ENCODE assay signal across 9 cellular contexts in genomic region chr22:50783881-50784277, GRCh38. TPM values are rescaled to one million over a fixed set of nuclear protein-coding genes. Genes with fewer than 3 reads are reported as not detected.
DNase-seq lines count a peak whose midpoint lies in the region; ATAC-seq and TF ChIP-seq lines count a peak whose summit lies in the region.
"Not testable (repeated sequence)": the region's sequence is repeated elsewhere in the genome, so short reads cannot be mapped to it uniquely, and the experiment has no call there.
"Had no signal": no experiment of that assay in that cellular context is flagged by ENCODE, and none has a peak within 500 bp of the region (broad histone marks: within the 10 kb centered on the region; RNA-seq: fewer than 3 reads in every experiment).

No MANE protein-coding gene starts in this region.

- not testable (repeated sequence) for H2BK5ac ChIP-seq in mesenchymal stem cell (ENCODE audit: low read depth, low read length, poor library complexity, severe bottlenecking)

- H3K79me2 ChIP-seq in smooth muscle cell (ENCODE audit: low read depth) = not testable (repeated sequence)

- H3K27me3 ChIP-seq in CD4-positive, alpha-beta memory T cell (ENCODE audit: insufficient read depth, low read length); NT2/D1 (ENCODE audit: insufficient read depth, insufficient read length); mesenchymal stem cell (ENCODE audit: control insufficient read depth in 1 of 2, insufficient read depth in 1 of 2, low read length in 2 of 2); smooth muscle cell (ENCODE audit: low read depth): not testable (repeated sequence)

- H3K79me1 ChIP-seq in mesenchymal stem cell (replicated peaks; ENCODE audit: low read length, poor library complexity, severe bottlenecking) = not testable (repeated sequence)

- not testable (repeated sequence) for DNase-seq in CD4-positive, alpha-beta memory T cell; NT2/D1 (ENCODE audit: low read depth, low spot score); activated T-helper 2 cell treated with anti-CD3 and anti-CD28 coated beads, Interferon-gamma antibody, Interleukin-2, Interleukin-4, amounts not matched to agents 10 μg/mL and 5 μg/mL and 100 μg/mL, durations not matched to agents 14 hours and 24 hours and 36 hours (ENCODE audit: low spot score); mesenchymal stem cell; smooth muscle cell (lab: John Stamatoyannopoulos, UW; ENCODE audit: unreplicated experiment)

- H3K9me3 Mint-ChIP-seq in CD4-positive, alpha-beta memory T cell; activated T-helper 2 cell treated with anti-CD3 and anti-CD28 coated beads, Interferon-gamma antibody, Interleukin-2, Interleukin-4, amounts not matched to agents 10 μg/mL and 5 μg/mL and 100 μg/mL, durations not matched to agents 14 hours and 24 hours and 36 hours: not testable (repeated sequence)

- H4K91ac ChIP-seq in mesenchymal stem cell (ENCODE audit: low read length) = not testable (repeated sequence)

- H2BK12ac ChIP-seq in mesenchymal stem cell (ENCODE audit: low read length in 2 of 2) = not testable (repeated sequence)

- CTCF ChIA-PET in CD4-positive, alpha-beta memory T cell (lab: Charles Lee; ENCODE audit: partially characterized antibody) = not testable (repeated sequence)

- H3K36me3 ChIP-seq in CD4-positive, alpha-beta memory T cell (ENCODE audit: insufficient read depth, low read length); NT2/D1 (ENCODE audit: insufficient read depth, insufficient read length, low read length); mesenchymal stem cell (ENCODE audit: control insufficient read depth in 1 of 2, insufficient read depth in 2 of 2, low read depth in 1 of 2, low read length in 2 of 2); smooth muscle cell (ENCODE audit: low read depth): not testable (repeated sequence)

- H3K9me3 ChIP-seq in CD4-positive, alpha-beta memory T cell (ENCODE audit: control insufficient read depth in 1 of 2, low read length in 2 of 2); NT2/D1 (ENCODE audit: insufficient read depth, low read length); mesenchymal stem cell (ENCODE audit: control insufficient read depth, low read length); smooth muscle cell (replicated peaks; ENCODE audit: low read depth): not testable (repeated sequence)

- peak overlapping the region; percentile 43 for H3K27ac ChIP-seq in CD4-positive, alpha-beta memory T cell (ENCODE audit: low read depth, low read length)
- H3K27ac ChIP-seq in mesenchymal stem cell (ENCODE audit: low read length, poor library complexity, severe bottlenecking); smooth muscle cell (ENCODE audit: low read depth): not testable (repeated sequence)

- ATAC-seq in GM21367 (IDR thresholded peaks at IDR 0.05; ENCODE audit: unreplicated experiment) (peak; percentile 24), HG03045 (IDR thresholded peaks at IDR 0.05; ENCODE audit: unreplicated experiment) (peak; percentile 28), esophagus mucosa (peak; percentile 35)

- not testable (repeated sequence) for H3K23ac ChIP-seq in mesenchymal stem cell (ENCODE audit: low read length in 2 of 2)

- peak overlapping the region; percentile 82 to 90 (median 86) for H3K4me3 Mint-ChIP-seq in CD4-positive, alpha-beta memory T cell
- H3K4me3 Mint-ChIP-seq in activated T-helper 2 cell treated with anti-CD3 and anti-CD28 coated beads, Interferon-gamma antibody, Interleukin-2, Interleukin-4, amounts not matched to agents 10 μg/mL and 5 μg/mL and 100 μg/mL, durations not matched to agents 14 hours and 24 hours and 36 hours (ENCODE audit: low read depth) = peak overlapping the region; percentile 84

- H3K18ac ChIP-seq in mesenchymal stem cell (ENCODE audit: low read depth in 1 of 2, low read length in 2 of 2) = peak overlapping the region in 1 of 2 experiments; percentile 43

- H3K4ac ChIP-seq in mesenchymal stem cell (ENCODE audit: low read depth in 1 of 2, low read length in 2 of 2) = not testable (repeated sequence)

- not testable (repeated sequence) for H4K8ac ChIP-seq in mesenchymal stem cell (ENCODE audit: low read length)

- peak overlapping the region in 1 of 2 donors; percentile 40 for H3K4me3 ChIP-seq in CD4-positive, alpha-beta memory T cell (ENCODE audit: low read length in 2 of 2)
- peak overlapping the region; percentile 24 for H3K4me3 ChIP-seq in NT2/D1 (ENCODE audit: insufficient read length, low read depth)
- peak overlapping the region; percentile 56 to 74 for H3K4me3 ChIP-seq in mesenchymal stem cell (ENCODE audit: insufficient read depth in 1 of 2, low read depth in 1 of 2, low read length in 2 of 2)
- H3K4me3 ChIP-seq in smooth muscle cell = peak overlapping the region; percentile 61

- not testable (repeated sequence) for H2BK15ac ChIP-seq in mesenchymal stem cell (ENCODE audit: low read depth, poor library complexity, severe bottlenecking)

- not testable (repeated sequence) for H2AFZ ChIP-seq in mesenchymal stem cell (ENCODE audit: low read depth, low read length); smooth muscle cell (ENCODE audit: low read depth)

- H3K4me1 Mint-ChIP-seq in CD4-positive, alpha-beta memory T cell = peaks cover 3 to 17% (median 8%) of the 10 kb centered on the region in 4 donors
- H3K4me1 Mint-ChIP-seq in activated T-helper 2 cell treated with anti-CD3 and anti-CD28 coated beads, Interferon-gamma antibody, Interleukin-2, Interleukin-4, amounts not matched to agents 10 μg/mL and 5 μg/mL and 100 μg/mL, durations not matched to agents 14 hours and 24 hours and 36 hours (ENCODE audit: low read depth) = not testable (repeated sequence)

- H2BK120ac ChIP-seq in mesenchymal stem cell (ENCODE audit: low read depth, low read length) = not testable (repeated sequence)

- TF ChIP-seq CTCF in smooth muscle cell (IDR thresholded peaks at IDR 0.05; ENCODE audit: borderline replicate concordance, insufficient read depth, poor library complexity, severe bottlenecking) = not testable (repeated sequence)

- H3K36me3 Mint-ChIP-seq in CD4-positive, alpha-beta memory T cell; activated T-helper 2 cell treated with anti-CD3 and anti-CD28 coated beads, Interferon-gamma antibody, Interleukin-2, Interleukin-4, amounts not matched to agents 10 μg/mL and 5 μg/mL and 100 μg/mL, durations not matched to agents 14 hours and 24 hours and 36 hours (ENCODE audit: low read depth): not testable (repeated sequence)

- H3K4me2 ChIP-seq in mesenchymal stem cell (ENCODE audit: low read length, poor library complexity, severe bottlenecking) (peak overlapping the region; percentile 68), smooth muscle cell (peak overlapping the region; percentile 79)

- peak overlapping the region; percentile 71 to 85 (median 77) for H3K27ac Mint-ChIP-seq in CD4-positive, alpha-beta memory T cell
- H3K27ac Mint-ChIP-seq in activated T-helper 2 cell treated with anti-CD3 and anti-CD28 coated beads, Interferon-gamma antibody, Interleukin-2, Interleukin-4, amounts not matched to agents 10 μg/mL and 5 μg/mL and 100 μg/mL, durations not matched to agents 14 hours and 24 hours and 36 hours = peak overlapping the region; percentile 58

- H3K27me3 Mint-ChIP-seq in CD4-positive, alpha-beta memory T cell; activated T-helper 2 cell treated with anti-CD3 and anti-CD28 coated beads, Interferon-gamma antibody, Interleukin-2, Interleukin-4, amounts not matched to agents 10 μg/mL and 5 μg/mL and 100 μg/mL, durations not matched to agents 14 hours and 24 hours and 36 hours (ENCODE audit: low read depth): not testable (repeated sequence)

- POLR2A ChIA-PET in CD4-positive, alpha-beta memory T cell (lab: Charles Lee; ENCODE audit: partially characterized antibody) = interaction anchor here (1.0 kb wide), 1 partner anchor 27 kb away, joined by 5 read pairs; no protein-coding TSS in a partner anchor

- not testable (repeated sequence) for H2AK5ac ChIP-seq in mesenchymal stem cell (ENCODE audit: low read length, severe bottlenecking)

- intact Hi-C loops in CD4-positive, alpha-beta memory T cell (cut with micrococcal nuclease); activated T-helper 2 cell treated with anti-CD3 and anti-CD28 coated beads, Interferon-gamma antibody, Interleukin-2, Interleukin-4, amounts not matched to agents 10 μg/mL and 5 μg/mL and 100 μg/mL, durations not matched to agents 14 hours and 24 hours and 36 hours (cut with micrococcal nuclease): not testable (repeated sequence)

- not testable (repeated sequence) for H3K9ac ChIP-seq in NT2/D1 (ENCODE audit: insufficient read length, low read depth)
- H3K9ac ChIP-seq in mesenchymal stem cell (ENCODE audit: low read length) (peak overlapping the region; percentile 85), smooth muscle cell (ENCODE audit: low read depth) (peak overlapping the region; percentile 14)

- H3F3A ChIP-seq in smooth muscle cell (ENCODE audit: low read depth) = not testable (repeated sequence)

- WGBS in mesenchymal stem cell = 2% methylated on average over 5 of the region's 16 CpGs
- 4% methylated on average over 12 of the region's 16 CpGs for WGBS in smooth muscle cell (ENCODE audit: low lambda C conversion rate)

- H4K20me1 ChIP-seq in smooth muscle cell (ENCODE audit: low read depth) = not testable (repeated sequence)

- H3K14ac ChIP-seq in mesenchymal stem cell (ENCODE audit: low read length in 2 of 2) = not testable (repeated sequence)

- not testable (repeated sequence) for H3K4me1 ChIP-seq in CD4-positive, alpha-beta memory T cell (ENCODE audit: insufficient read depth, low read length); NT2/D1 (ENCODE audit: insufficient read depth, insufficient read length); mesenchymal stem cell (ENCODE audit: control insufficient read depth, insufficient read depth, low read depth, low read length); smooth muscle cell (ENCODE audit: low read depth)

RNA-seq across cellular contexts. Expression of gene RABL2B, which starts 0.4 kb away (rescaled TPM):
- total RNA-seq in CD4-positive, alpha-beta memory T cell = 10 to 100 TPM; 76.1 to 84.5 TPM
- 10 to 100 TPM; 27.7 to 30.0 TPM for polyA plus RNA-seq in CD4-positive, alpha-beta memory T cell
- total RNA-seq in activated T-helper 2 cell treated with anti-CD3 and anti-CD28 coated beads, Interferon-gamma antibody, Interleukin-2, Interleukin-4, amounts not matched to agents 10 μg/mL and 5 μg/mL and 100 μg/mL, durations not matched to agents 14 hours and 24 hours and 36 hours = 34.9 and 35.7 TPM in 2 replicates
- total RNA-seq in esophagus mucosa (11.8 TPM), smooth muscle cell (8.0 and 12.5 TPM in 2 replicates)
- polyA plus RNA-seq in mesenchymal stem cell (2013, experiment 1 of 2) = 18.5 TPM
- polyA plus RNA-seq in mesenchymal stem cell (2013, experiment 2 of 2) = 16.0 TPM
- polyA plus RNA-seq in smooth muscle cell = 17.4 and 22.9 TPM in 2 replicates

RNA-seq across cellular contexts. Expression of gene ACR, which starts 45.9 kb away (rescaled TPM):
- not detected for total RNA-seq in CD4-positive, alpha-beta memory T cell
- polyA plus RNA-seq in CD4-positive, alpha-beta memory T cell = not detected
- total RNA-seq in activated T-helper 2 cell treated with anti-CD3 and anti-CD28 coated beads, Interferon-gamma antibody, Interleukin-2, Interleukin-4, amounts not matched to agents 10 μg/mL and 5 μg/mL and 100 μg/mL, durations not matched to agents 14 hours and 24 hours and 36 hours = not detected in 2 replicates
- 0.40 TPM for total RNA-seq in esophagus mucosa
- polyA plus RNA-seq in mesenchymal stem cell (2013, experiment 1 of 2) = 0.03 TPM
- polyA plus RNA-seq in mesenchymal stem cell (2013, experiment 2 of 2) = not detected
- total RNA-seq in smooth muscle cell = 0.27 and 1.9 TPM in 2 replicates
- polyA plus RNA-seq in smooth muscle cell = not detected in 2 replicates
- total RNA-seq: cerebellum had no signal
